Comparison of ENCODE assay signal across 32 cellular contexts in genomic region chr10:55897436-55897835, GRCh38.
A peak's percentile ranks its signal among the peaks of the same experiment; 100 is the strongest.
DNase-seq lines count a peak whose midpoint lies in the region; FAIRE-seq and TF ChIP-seq lines count a peak whose summit lies in the region.
"Had no signal": no experiment of that assay in that cellular context is flagged by ENCODE, and none has a peak within 500 bp of the region (broad histone marks: within the 10 kb centered on the region; RNA-seq: fewer than 3 reads in every experiment).

No MANE protein-coding gene starts in this region.

- peak overlapping the region in 1 of 2 experiments; percentile 23; a peak in 2 of 4 replicates for H3K4me2 ChIP-seq in H1 (ENCODE audit: insufficient read depth in 1 of 2, low read depth in 2 of 2, low read length in 2 of 2)
- H3K4me2 ChIP-seq in smooth muscle cell, result peak overlapping the region; percentile 83
- H3K4me2 ChIP-seq: KMS-11 had no signal

- H3K27ac ChIP-seq in H1 (ENCODE audit: low read depth, low read length) (no peak overlapping the region), smooth muscle cell (ENCODE audit: low read depth) (no peak overlapping the region)
- H3K27ac ChIP-seq: 22Rv1, C4-2B, KMS-11, Peyer's patch, SK-N-MC had no signal

- peaks cover 33% of the 10 kb centered on the region for H3K4me1 Mint-ChIP-seq in nephron progenitor cell
- H3K4me1 Mint-ChIP-seq: B cell had no signal

- no peaks in the 10 kb centered on the region; the same call in 1 of the 2 replicates for H3K79me1 ChIP-seq in H1 (ENCODE audit: low read depth, low read length)

- no peak for TF ChIP-seq EP300 in H1 (IDR thresholded peaks at IDR 0.05; ENCODE audit: borderline replicate concordance in 1 of 2, low read depth in 2 of 2, low read length in 2 of 2)

- H3K27me3 ChIP-seq in H1 (replicated peaks in 1 of 4; ENCODE audit: control insufficient read depth in 3 of 4, extremely low read depth in 1 of 4, insufficient read depth in 3 of 4, low read length in 3 of 4) (peaks cover 0 to 2% (median 0%) of the 10 kb centered on the region in 4 experiments; a peak in 1 of 7 replicates), smooth muscle cell (ENCODE audit: low read depth) (no peaks in the 10 kb centered on the region)
- H3K27me3 ChIP-seq: Peyer's patch had no signal

- no peak overlapping the region for H4K91ac ChIP-seq in H1 (replicated peaks; ENCODE audit: insufficient read length, low read length)

- DNase-seq in NCI-H526 (lab: John Stamatoyannopoulos, UW), result peak; percentile 0 to 27
- no peak for DNase-seq in NCI-H526 treated with DMSO at 0.1 percent for 48 hours (lab: John Stamatoyannopoulos, UW)
- DNase-seq in H1 (ENCODE audit: low read depth in 1 of 2, low spot score in 2 of 2), result no peak
- DNase-seq in nephron progenitor cell, result peak; percentile 3
- no peak for DNase-seq in smooth muscle cell (lab: John Stamatoyannopoulos, UW; ENCODE audit: unreplicated experiment)
- DNase-seq in GDM1 (lab: John Stamatoyannopoulos, UW), result no peak
- no peak for DNase-seq in HK-2 (ENCODE audit: unreplicated experiment)
- no peak for DNase-seq in foreskin fibroblast
- DNase-seq: Caco-2; CD8-positive, alpha-beta T cell; DMS79; EL; H7; HFFc6; MM.1S; NCI-H1048; NCI-H1417 treated with DMSO at 0.1 percent for 48 hours; NCI-H1694 treated with DMSO at 0.1 percent for 48 hours; NCI-H2081; NCI-H2171 treated with DMSO at 0.1 percent for 48 hours; NCI-H524 treated with DMSO at 0.1 percent for 48 hours; OCI-M1; Peyer's patch; SHP77 treated with DMSO at 0.1 percent for 48 hours had no signal

- H3K9ac ChIP-seq in H1 (replicated peaks in 1 of 4; ENCODE audit: extremely low read depth in 1 of 4, low read depth in 3 of 4, low read length in 3 of 4) (no peak overlapping the region), smooth muscle cell (ENCODE audit: low read depth) (no peak overlapping the region)
- H3K9ac ChIP-seq: KMS-11 had no signal

- no peak overlapping the region for H3K4ac ChIP-seq in H1 (replicated peaks; ENCODE audit: insufficient read length, low read depth, low read length)

- no peak overlapping the region for H2BK5ac ChIP-seq in H1 (ENCODE audit: low read depth, low read length)

- no peak overlapping the region for H4K8ac ChIP-seq in H1 (ENCODE audit: extremely low read depth, insufficient read depth, low read length)

- no peak overlapping the region for H2AK5ac ChIP-seq in H1 (ENCODE audit: low read depth, low read length)

- H4K5ac ChIP-seq in H1 (ENCODE audit: insufficient read length, low read depth, low read length), result no peak overlapping the region

- no peak overlapping the region for H2BK20ac ChIP-seq in H1 (ENCODE audit: low read length)

- H3K9me3 ChIP-seq in H1 (ENCODE audit: insufficient read depth in 2 of 2, low read depth in 1 of 2, low read length in 1 of 2) (no peaks in the 10 kb centered on the region; a peak in 1 of 4 replicates), smooth muscle cell (replicated peaks; ENCODE audit: low read depth) (no peaks in the 10 kb centered on the region)
- H3K9me3 ChIP-seq: Caco-2 had no signal

- no peak overlapping the region for H2BK15ac ChIP-seq in H1 (ENCODE audit: low read length)

- no peak overlapping the region for H3K23ac ChIP-seq in H1 (ENCODE audit: insufficient read length)

- H3K79me2 ChIP-seq in H1 (ENCODE audit: control insufficient read depth in 1 of 2, insufficient read depth in 2 of 2, low read length in 2 of 2) (no peaks in the 10 kb centered on the region), smooth muscle cell (ENCODE audit: low read depth) (no peaks in the 10 kb centered on the region)

- no peaks in the 10 kb centered on the region for H3K23me2 ChIP-seq in H1 (ENCODE audit: low read depth, low read length)

- POLR2A ChIA-PET in H1 (lab: Charles Lee; ENCODE audit: partially characterized antibody), result no interaction called here

- no peak overlapping the region for H3K56ac ChIP-seq in H1 (replicated peaks; ENCODE audit: insufficient read length, low read depth, low read length)

- H3K27ac Mint-ChIP-seq in nephron progenitor cell, result no peak overlapping the region
- H3K27ac Mint-ChIP-seq: B cell; CD8-positive, alpha-beta T cell; HFFc6; IgD-negative memory B cell had no signal

- H2BK12ac ChIP-seq in H1 (ENCODE audit: low read depth, low read length), result no peak overlapping the region; the same call in 1 of the 2 replicates

- H3K27me3 Mint-ChIP-seq in nephron progenitor cell (ENCODE audit: low read depth, poor library complexity), result no peaks in the 10 kb centered on the region
- H3K27me3 Mint-ChIP-seq: B cell, IgD-negative memory B cell had no signal

- peaks cover 29% of the 10 kb centered on the region for H3K9me3 Mint-ChIP-seq in nephron progenitor cell

- H3K14ac ChIP-seq in H1 (ENCODE audit: insufficient read length), result no peak overlapping the region

- H3K4me1 ChIP-seq in H1 (replicated peaks in 1 of 4; ENCODE audit: control insufficient read depth in 3 of 4, insufficient read depth in 4 of 4, low read length in 3 of 4), result peaks cover 0 to 4% (median 3%) of the 10 kb centered on the region in 4 experiments; a peak in 3 of 7 replicates
- peaks cover 14% of the 10 kb centered on the region for H3K4me1 ChIP-seq in smooth muscle cell (ENCODE audit: low read depth)
- H3K4me1 ChIP-seq: Caco-2, Peyer's patch had no signal

- no peak for FAIRE-seq in H1 (lab: Jason Lieb, UNC)
- FAIRE-seq: GM12892, GM19239 had no signal

- no peak overlapping the region for H3K4me3 ChIP-seq in H1 (ENCODE audit: extremely low read depth in 1 of 4, insufficient read depth in 2 of 4, low read depth in 3 of 4, low read length in 4 of 4)
- H3K4me3 ChIP-seq in smooth muscle cell, result no peak overlapping the region
- H3K4me3 ChIP-seq in foreskin fibroblast (ENCODE audit: low read depth in 1 of 2, low read length in 2 of 2), result no peak overlapping the region
- H3K4me3 ChIP-seq: Peyer's patch, SK-N-MC had no signal

- no peak overlapping the region for H2AFZ ChIP-seq in H1 (ENCODE audit: low read length)
- no peak overlapping the region for H2AFZ ChIP-seq in smooth muscle cell (ENCODE audit: low read depth)

- no peak for TF ChIP-seq POLR2A in H1 (IDR thresholded peaks at IDR 0.05; ENCODE audit: control extremely low read depth in 1 of 2, low read depth in 2 of 2, low read length in 2 of 2)

- H3K4me3 Mint-ChIP-seq in nephron progenitor cell, result no peak overlapping the region
- H3K4me3 Mint-ChIP-seq: B cell; CD8-positive, alpha-beta T cell; HFFc6; IgD-negative memory B cell had no signal

- CTCF ChIA-PET in H1 (lab: Charles Lee; ENCODE audit: partially characterized antibody), result no interaction called here

- TF ChIP-seq RAD21 in H1 (IDR thresholded peaks at IDR 0.05 in 1 of 2, conservative IDR thresholded peaks at IDR 0.05 in 1 of 2; ENCODE audit: low read depth in 2 of 2, low read length in 2 of 2), result no peak

- peaks cover 22% of the 10 kb centered on the region for H3K36me3 Mint-ChIP-seq in nephron progenitor cell (ENCODE audit: low read depth)
- H3K36me3 Mint-ChIP-seq: CD8-positive, alpha-beta T cell; IgD-negative memory B cell had no signal

- TF ChIP-seq CTCF in H1 (IDR thresholded peaks at IDR 0.05; ENCODE audit: control extremely low read depth in 1 of 3, insufficient read depth in 1 of 3, low read depth in 1 of 3, low read length in 3 of 3) (no peak), nephron progenitor cell (IDR thresholded peaks at IDR 0.05) (no peak), smooth muscle cell (IDR thresholded peaks at IDR 0.05; ENCODE audit: borderline replicate concordance, insufficient read depth, poor library complexity, severe bottlenecking) (no peak), foreskin fibroblast (IDR thresholded peaks at IDR 0.05; ENCODE audit: low read depth, low read length) (no peak)

- H4K20me1 ChIP-seq in H1 (replicated peaks in 1 of 2; ENCODE audit: control insufficient read depth in 1 of 2, insufficient read depth in 2 of 2, low read length in 2 of 2), result no peaks in the 10 kb centered on the region
- no peaks in the 10 kb centered on the region for H4K20me1 ChIP-seq in smooth muscle cell (ENCODE audit: low read depth)

- H3F3A ChIP-seq in smooth muscle cell (ENCODE audit: low read depth), result no peaks in the 10 kb centered on the region

- H3K18ac ChIP-seq in H1 (ENCODE audit: extremely low read depth, low read length), result no peak overlapping the region; the same call in 1 of the 2 replicates

- H3K36me3 ChIP-seq in H1 (ENCODE audit: control insufficient read depth in 2 of 4, insufficient read depth in 4 of 4, low read length in 3 of 4) (no peaks in the 10 kb centered on the region), smooth muscle cell (ENCODE audit: low read depth) (no peaks in the 10 kb centered on the region)
- H3K36me3 ChIP-seq: Peyer's patch had no signal

- WGBS in H1 (ENCODE audit: extremely low coverage in 1 of 2, insufficient coverage in 1 of 2, insufficient read length in 1 of 2, insufficient replicate concordance in 2 of 2, low coverage in 1 of 2, low lambda C conversion rate in 2 of 2, missing lambda C conversion rate in 1 of 2), 2 experiments, result 80% methylated on average over 3 of the region's 3 CpGs; no CpG with 5 or more reads in 1 of the 2 experiments
- 60% methylated on average over 3 of the region's 3 CpGs for WGBS in smooth muscle cell (ENCODE audit: low lambda C conversion rate)

- no peak overlapping the region for H2BK120ac ChIP-seq in H1 (replicated peaks; ENCODE audit: low read depth, low read length)

TF ChIP-seq in H1, 55 proteins besides CTCF, POLR2A, EP300 and RAD21 (continues in another document):
- no peak for TF ChIP-seq KDM4A (IDR thresholded peaks at IDR 0.05; ENCODE audit: low read depth, low read length, severe bottlenecking)
- no peak for TF ChIP-seq CBX5 (IDR thresholded peaks at IDR 0.05; ENCODE audit: low read depth, low read length)
- 0 out of 2 replicates have a peak, but pooled peaks have one; percentile 22 for TF ChIP-seq E2F6 (IDR thresholded peaks at IDR 0.05)
- peak; percentile 68; the same call in 1 of the 2 replicates for TF ChIP-seq TEAD4 (IDR thresholded peaks at IDR 0.05; ENCODE audit: low read depth, low read length)
- no peak for TF ChIP-seq JUN (IDR thresholded peaks at IDR 0.05; ENCODE audit: low read depth, low read length)
- TF ChIP-seq JUND (IDR thresholded peaks at IDR 0.05; ENCODE audit: low read length), result no peak
- no peak for TF ChIP-seq BRCA1 (IDR thresholded peaks at IDR 0.05; ENCODE audit: low read depth, low read length)
- peak; percentile 43; the same call in 1 of the 2 replicates for TF ChIP-seq MAX (IDR thresholded peaks at IDR 0.05)
- TF ChIP-seq RNF2 (IDR thresholded peaks at IDR 0.05; ENCODE audit: borderline replicate concordance, low read depth, low read length, missing control alignments, poor library complexity, severe bottlenecking), result no peak
- no peak for TF ChIP-seq GABPA (IDR thresholded peaks at IDR 0.05; ENCODE audit: borderline replicate concordance, insufficient read depth, low read length)

Comparison
In these comparisons a context has a peak if more than half of its experiments do, and no peak if none do; other contexts are left out.
1. DNase-seq: peak in NCI-H526 (2 of 2) and nephron progenitor cell (single experiment); none in NCI-H526 treated with DMSO at 0.1 percent for 48 hours (single experiment), H1 (0 of 2), smooth muscle cell (single experiment), GDM1 (single experiment), HK-2 (single experiment) and foreskin fibroblast (0 of 2).